In the genomic region with DNA sequence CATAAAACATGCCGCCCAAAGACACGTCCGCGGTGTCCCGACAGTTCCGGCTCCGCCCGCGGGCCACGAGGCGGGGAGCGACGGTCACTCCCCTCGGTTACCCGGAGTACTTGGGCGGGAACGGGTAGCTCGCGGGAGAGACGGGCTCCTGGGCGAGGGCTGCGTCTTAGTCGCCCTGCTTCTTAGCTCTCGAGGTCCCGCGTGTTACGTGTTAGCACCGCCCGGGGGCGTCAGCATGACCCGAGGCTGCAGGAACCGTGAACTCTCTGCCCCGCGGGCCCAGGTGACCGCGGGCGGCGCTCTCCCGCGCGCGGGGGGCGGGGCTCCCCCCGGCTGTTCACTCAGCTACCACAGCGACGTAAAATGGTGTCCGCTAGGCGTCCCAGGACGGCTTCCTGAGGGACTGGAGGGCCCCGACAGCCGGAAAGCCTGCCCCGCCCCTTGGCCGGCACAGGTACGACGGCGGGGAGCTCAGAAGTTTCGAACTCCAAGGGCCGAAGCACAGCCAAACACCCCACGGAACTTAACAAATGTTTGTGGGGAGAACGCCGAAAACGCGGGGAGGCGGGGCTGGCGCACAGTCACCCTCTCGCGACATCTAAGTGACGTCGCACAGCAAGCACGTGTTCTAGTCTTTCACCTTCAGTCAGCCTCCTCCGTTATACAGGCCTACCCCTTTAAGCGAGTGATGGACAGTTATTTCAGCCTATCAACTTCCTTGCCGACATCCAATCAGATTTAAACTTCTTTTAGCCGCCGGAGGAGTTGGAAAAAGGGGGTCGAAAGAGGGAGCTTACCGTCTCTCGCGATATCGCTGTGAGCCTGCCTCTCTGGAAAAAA, we compare ENCODE assay signal across 1 cellular context.
TF ChIP-seq lines count a peak whose summit lies in the region.

No MANE protein-coding gene starts in this region.

TF ChIP-seq in K562, 482 proteins besides CTCF, POLR2A, EP300 and RAD21 (continued from another document and continues in another):
- TF ChIP-seq, protein P1, sequence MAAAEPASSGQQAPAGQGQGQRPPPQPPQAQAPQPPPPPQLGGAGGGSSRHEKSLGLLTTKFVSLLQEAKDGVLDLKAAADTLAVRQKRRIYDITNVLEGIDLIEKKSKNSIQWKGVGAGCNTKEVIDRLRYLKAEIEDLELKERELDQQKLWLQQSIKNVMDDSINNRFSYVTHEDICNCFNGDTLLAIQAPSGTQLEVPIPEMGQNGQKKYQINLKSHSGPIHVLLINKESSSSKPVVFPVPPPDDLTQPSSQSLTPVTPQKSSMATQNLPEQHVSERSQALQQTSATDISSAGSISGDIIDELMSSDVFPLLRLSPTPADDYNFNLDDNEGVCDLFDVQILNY (CRISPR knock-in tag; IDR thresholded peaks at IDR 0.05), result peak; percentile 44; the same call in 1 of the 2 replicates
- 0 out of 2 replicates have a peak, but pooled peaks have one; percentile 7 for TF ChIP-seq TAL1 (IDR thresholded peaks at IDR 0.05)
- TF ChIP-seq POLR2H (tag; IDR thresholded peaks at IDR 0.05; ENCODE audit: low read depth), result peak; percentile 32
- TF ChIP-seq ZNF124 (CRISPR knock-in tag; IDR thresholded peaks at IDR 0.05), result no peak
- TF ChIP-seq, protein P2, sequence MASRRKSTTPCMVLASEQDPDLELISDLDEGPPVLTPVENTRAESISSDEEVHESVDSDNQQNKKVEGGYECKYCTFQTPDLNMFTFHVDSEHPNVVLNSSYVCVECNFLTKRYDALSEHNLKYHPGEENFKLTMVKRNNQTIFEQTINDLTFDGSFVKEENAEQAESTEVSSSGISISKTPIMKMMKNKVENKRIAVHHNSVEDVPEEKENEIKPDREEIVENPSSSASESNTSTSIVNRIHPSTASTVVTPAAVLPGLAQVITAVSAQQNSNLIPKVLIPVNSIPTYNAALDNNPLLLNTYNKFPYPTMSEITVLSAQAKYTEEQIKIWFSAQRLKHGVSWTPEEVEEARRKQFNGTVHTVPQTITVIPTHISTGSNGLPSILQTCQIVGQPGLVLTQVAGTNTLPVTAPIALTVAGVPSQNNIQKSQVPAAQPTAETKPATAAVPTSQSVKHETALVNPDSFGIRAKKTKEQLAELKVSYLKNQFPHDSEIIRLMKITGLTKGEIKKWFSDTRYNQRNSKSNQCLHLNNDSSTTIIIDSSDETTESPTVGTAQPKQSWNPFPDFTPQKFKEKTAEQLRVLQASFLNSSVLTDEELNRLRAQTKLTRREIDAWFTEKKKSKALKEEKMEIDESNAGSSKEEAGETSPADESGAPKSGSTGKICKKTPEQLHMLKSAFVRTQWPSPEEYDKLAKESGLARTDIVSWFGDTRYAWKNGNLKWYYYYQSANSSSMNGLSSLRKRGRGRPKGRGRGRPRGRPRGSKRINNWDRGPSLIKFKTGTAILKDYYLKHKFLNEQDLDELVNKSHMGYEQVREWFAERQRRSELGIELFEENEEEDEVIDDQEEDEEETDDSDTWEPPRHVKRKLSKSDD (conservative IDR thresholded peaks at IDR 0.05; ENCODE audit: low read length), result peak; percentile 98
- TF ChIP-seq ZNF12 (CRISPR knock-in tag; IDR thresholded peaks at IDR 0.05), result peak; percentile 55; the same call in 1 of the 2 replicates
- TF ChIP-seq HOXB6 (CRISPR knock-in tag; IDR thresholded peaks at IDR 0.05; ENCODE audit: borderline replicate concordance), result no peak
- 0 out of 2 replicates have a peak, but pooled peaks have one; percentile 4 for TF ChIP-seq SMC3 (conservative IDR thresholded peaks at IDR 0.05; ENCODE audit: insufficient read depth, low read depth, low read length)
- TF ChIP-seq ZNF584 (CRISPR knock-in tag; IDR thresholded peaks at IDR 0.05; ENCODE audit: low read depth), result peak; percentile 91; the same call in 1 of the 2 replicates
- TF ChIP-seq CREB1 (IDR thresholded peaks at IDR 0.05), result peak; percentile 86
- peak; percentile 90 for TF ChIP-seq CREB1 (CRISPR knock-in tag; IDR thresholded peaks at IDR 0.05)
- TF ChIP-seq SOX6 (IDR thresholded peaks at IDR 0.05), result peak; percentile 83
- peak; percentile 79 for TF ChIP-seq KDM5B (IDR thresholded peaks at IDR 0.05; ENCODE audit: insufficient replicate concordance, low read depth, low read length)
- TF ChIP-seq ZNF408 (CRISPR knock-in tag; IDR thresholded peaks at IDR 0.05; ENCODE audit: low read depth), result no peak
- TF ChIP-seq NR2C2 (CRISPR knock-in tag; IDR thresholded peaks at IDR 0.05), result peak; percentile 87
- peak; percentile 98 for TF ChIP-seq NR2C2 (tag; IDR thresholded peaks at IDR 0.05)
- TF ChIP-seq, protein P3, sequence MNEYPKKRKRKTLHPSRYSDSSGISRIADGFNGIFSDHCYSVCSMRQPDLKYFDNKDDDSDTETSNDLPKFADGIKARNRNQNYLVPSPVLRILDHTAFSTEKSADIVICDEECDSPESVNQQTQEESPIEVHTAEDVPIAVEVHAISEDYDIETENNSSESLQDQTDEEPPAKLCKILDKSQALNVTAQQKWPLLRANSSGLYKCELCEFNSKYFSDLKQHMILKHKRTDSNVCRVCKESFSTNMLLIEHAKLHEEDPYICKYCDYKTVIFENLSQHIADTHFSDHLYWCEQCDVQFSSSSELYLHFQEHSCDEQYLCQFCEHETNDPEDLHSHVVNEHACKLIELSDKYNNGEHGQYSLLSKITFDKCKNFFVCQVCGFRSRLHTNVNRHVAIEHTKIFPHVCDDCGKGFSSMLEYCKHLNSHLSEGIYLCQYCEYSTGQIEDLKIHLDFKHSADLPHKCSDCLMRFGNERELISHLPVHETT (CRISPR knock-in tag; conservative IDR thresholded peaks at IDR 0.05 in 1 of 2, IDR thresholded peaks at IDR 0.05 in 1 of 2), result peak in 1 of 2 experiments; percentile 93; a peak in 2 of 4 replicates
- peak; percentile 83 for TF ChIP-seq C11orf30 (IDR thresholded peaks at IDR 0.05; ENCODE audit: low read depth)
- no peak for TF ChIP-seq ZNF780A (CRISPR knock-in tag; IDR thresholded peaks at IDR 0.05)
- TF ChIP-seq ELF1 (tag; IDR thresholded peaks at IDR 0.05), result peak; percentile 83
- peak; percentile 91 for TF ChIP-seq BRD4 (IDR thresholded peaks at IDR 0.05)
- no peak for TF ChIP-seq WHSC1 (IDR thresholded peaks at IDR 0.05; ENCODE audit: low read length)
- no peak for TF ChIP-seq NFATC3 (IDR thresholded peaks at IDR 0.05)
- no peak for TF ChIP-seq PCBP1 (IDR thresholded peaks at IDR 0.05; ENCODE audit: low read depth, low read length, poor library complexity, severe bottlenecking)
- TF ChIP-seq ZNF445 (CRISPR knock-in tag; IDR thresholded peaks at IDR 0.05; ENCODE audit: low read depth), result no peak
- TF ChIP-seq ZNF41 (CRISPR knock-in tag; conservative IDR thresholded peaks at IDR 0.05), result no peak
- peak; percentile 53; the same call in 1 of the 2 replicates for TF ChIP-seq ZC3H11A (IDR thresholded peaks at IDR 0.05; ENCODE audit: low read depth, low read length)
- no peak for TF ChIP-seq YBX1 (IDR thresholded peaks at IDR 0.05)
- peak; percentile 53; the same call in 1 of the 2 replicates for TF ChIP-seq HDAC2 (IDR thresholded peaks at IDR 0.05)
- peak; percentile 94 for TF ChIP-seq BHLHE40 (IDR thresholded peaks at IDR 0.05; ENCODE audit: low read length)
- TF ChIP-seq ZBTB7A (IDR thresholded peaks at IDR 0.05; ENCODE audit: borderline replicate concordance, control insufficient read depth, low read depth, low read length), result peak; percentile 79; the same call in 1 of the 2 replicates
- peak; percentile 45; the same call in 1 of the 2 replicates for TF ChIP-seq MYNN (IDR thresholded peaks at IDR 0.05)
- no peak for TF ChIP-seq MYNN (CRISPR knock-in tag; IDR thresholded peaks at IDR 0.05)
- no peak for TF ChIP-seq ZNF23 (CRISPR knock-in tag; IDR thresholded peaks at IDR 0.05)
- TF ChIP-seq PATZ1 (CRISPR knock-in tag; IDR thresholded peaks at IDR 0.05; ENCODE audit: borderline replicate concordance), result no peak
- TF ChIP-seq, protein P4, sequence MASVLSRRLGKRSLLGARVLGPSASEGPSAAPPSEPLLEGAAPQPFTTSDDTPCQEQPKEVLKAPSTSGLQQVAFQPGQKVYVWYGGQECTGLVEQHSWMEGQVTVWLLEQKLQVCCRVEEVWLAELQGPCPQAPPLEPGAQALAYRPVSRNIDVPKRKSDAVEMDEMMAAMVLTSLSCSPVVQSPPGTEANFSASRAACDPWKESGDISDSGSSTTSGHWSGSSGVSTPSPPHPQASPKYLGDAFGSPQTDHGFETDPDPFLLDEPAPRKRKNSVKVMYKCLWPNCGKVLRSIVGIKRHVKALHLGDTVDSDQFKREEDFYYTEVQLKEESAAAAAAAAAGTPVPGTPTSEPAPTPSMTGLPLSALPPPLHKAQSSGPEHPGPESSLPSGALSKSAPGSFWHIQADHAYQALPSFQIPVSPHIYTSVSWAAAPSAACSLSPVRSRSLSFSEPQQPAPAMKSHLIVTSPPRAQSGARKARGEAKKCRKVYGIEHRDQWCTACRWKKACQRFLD (CRISPR knock-in tag; IDR thresholded peaks at IDR 0.05), result no peak
- TF ChIP-seq ID3 (CRISPR knock-in tag; IDR thresholded peaks at IDR 0.05), result no peak
- peak; percentile 76; the same call in 1 of the 2 replicates for TF ChIP-seq ID3 (tag; IDR thresholded peaks at IDR 0.05)
- TF ChIP-seq ZNF140 (CRISPR knock-in tag; IDR thresholded peaks at IDR 0.05), result no peak
- TF ChIP-seq, protein P5, sequence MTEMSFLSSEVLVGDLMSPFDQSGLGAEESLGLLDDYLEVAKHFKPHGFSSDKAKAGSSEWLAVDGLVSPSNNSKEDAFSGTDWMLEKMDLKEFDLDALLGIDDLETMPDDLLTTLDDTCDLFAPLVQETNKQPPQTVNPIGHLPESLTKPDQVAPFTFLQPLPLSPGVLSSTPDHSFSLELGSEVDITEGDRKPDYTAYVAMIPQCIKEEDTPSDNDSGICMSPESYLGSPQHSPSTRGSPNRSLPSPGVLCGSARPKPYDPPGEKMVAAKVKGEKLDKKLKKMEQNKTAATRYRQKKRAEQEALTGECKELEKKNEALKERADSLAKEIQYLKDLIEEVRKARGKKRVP (CRISPR knock-in tag; IDR thresholded peaks at IDR 0.05), result no peak
- TF ChIP-seq HNRNPL (IDR thresholded peaks at IDR 0.05; ENCODE audit: low read depth, low read length), result 0 out of 2 replicates have a peak, but pooled peaks have one; percentile 33
- no peak; the same call in 1 of the 2 replicates for TF ChIP-seq CC2D1A (IDR thresholded peaks at IDR 0.05)
- peak; percentile 94 for TF ChIP-seq ARHGAP35 (IDR thresholded peaks at IDR 0.05; ENCODE audit: partially characterized antibody)
- no peak; the same call in 1 of the 2 replicates for TF ChIP-seq MAFK (IDR thresholded peaks at IDR 0.05; ENCODE audit: low read length)
- TF ChIP-seq PML (IDR thresholded peaks at IDR 0.05; ENCODE audit: low read length), result peak; percentile 60; the same call in 1 of the 2 replicates
- peak; percentile 58; the same call in 1 of the 2 replicates for TF ChIP-seq ZBTB17 (CRISPR knock-in tag; IDR thresholded peaks at IDR 0.05)
- TF ChIP-seq NFE2L1 (tag; IDR thresholded peaks at IDR 0.05; ENCODE audit: borderline replicate concordance, low read depth), result no peak
- TF ChIP-seq MEIS2 (IDR thresholded peaks at IDR 0.05; ENCODE audit: partially characterized antibody), result peak; percentile 23
- TF ChIP-seq ZNF24 (IDR thresholded peaks at IDR 0.05), result peak; percentile 77; the same call in 1 of the 2 replicates
- peak; percentile 96 for TF ChIP-seq RBBP5 (IDR thresholded peaks at IDR 0.05; ENCODE audit: borderline replicate concordance, insufficient read depth, low read length, poor library complexity, severe bottlenecking)
- TF ChIP-seq TAF9B (IDR thresholded peaks at IDR 0.05; ENCODE audit: partially characterized antibody), result peak; percentile 83
- TF ChIP-seq HNRNPUL1 (IDR thresholded peaks at IDR 0.05; ENCODE audit: low read length), result no peak
- TF ChIP-seq, protein P6, sequence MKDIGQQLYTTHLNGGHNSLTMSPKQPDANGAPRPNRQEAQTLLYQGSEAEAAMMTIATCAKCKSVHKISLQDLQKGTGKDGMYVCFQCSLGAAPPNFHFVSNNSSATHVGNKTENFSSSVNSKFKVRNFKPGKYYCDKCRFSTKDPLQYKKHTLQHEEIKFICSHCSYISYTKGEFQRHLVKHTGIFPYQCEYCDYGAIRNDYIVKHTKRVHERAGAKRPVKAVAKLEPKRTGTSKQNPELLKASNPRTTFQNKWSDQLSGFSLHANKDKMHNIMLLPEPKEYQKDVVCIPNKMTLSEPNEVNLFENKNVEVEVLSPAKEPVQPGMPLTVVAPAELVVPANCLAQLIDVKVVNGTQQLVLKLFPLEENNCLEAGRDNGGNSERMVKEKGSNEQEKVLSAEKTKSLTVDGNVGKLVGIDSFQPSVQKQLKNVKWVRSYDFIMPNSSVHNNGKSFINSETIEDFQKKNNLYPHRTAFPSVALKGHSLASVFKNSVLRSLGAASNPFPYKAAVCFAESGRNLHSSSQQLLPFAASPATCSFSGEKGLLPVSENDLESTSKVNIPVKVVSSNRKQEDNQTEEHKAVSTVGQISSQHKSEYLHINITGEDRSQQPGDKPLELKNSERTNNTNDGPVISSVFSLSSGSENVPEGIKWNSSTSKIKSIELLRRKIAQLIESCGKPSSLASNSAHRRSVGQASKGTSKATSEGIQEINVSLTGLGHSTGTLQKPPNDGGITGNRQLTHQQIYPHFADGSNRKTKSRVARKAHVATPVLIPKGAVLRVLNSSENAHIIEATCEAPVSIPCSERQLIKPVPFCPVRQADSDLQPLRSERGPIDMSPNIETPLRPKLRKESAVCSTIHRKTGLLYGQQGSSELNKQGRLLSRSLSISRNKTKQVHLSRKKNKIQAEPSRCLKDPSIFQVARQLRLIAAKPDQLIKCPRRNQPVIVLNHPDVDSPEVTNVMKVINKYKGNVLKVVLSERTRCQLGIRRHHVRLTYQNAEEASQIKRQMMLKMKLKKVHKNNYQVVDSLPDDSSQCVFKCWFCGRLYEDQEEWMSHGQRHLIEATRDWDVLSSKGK (CRISPR knock-in tag; IDR thresholded peaks at IDR 0.05), result no peak
- TF ChIP-seq E2F4 (CRISPR knock-in tag; IDR thresholded peaks at IDR 0.05; ENCODE audit: low read depth), result peak; percentile 95
